Comparison of ENCODE assay signal across 8 cellular contexts in the genomic region with DNA sequence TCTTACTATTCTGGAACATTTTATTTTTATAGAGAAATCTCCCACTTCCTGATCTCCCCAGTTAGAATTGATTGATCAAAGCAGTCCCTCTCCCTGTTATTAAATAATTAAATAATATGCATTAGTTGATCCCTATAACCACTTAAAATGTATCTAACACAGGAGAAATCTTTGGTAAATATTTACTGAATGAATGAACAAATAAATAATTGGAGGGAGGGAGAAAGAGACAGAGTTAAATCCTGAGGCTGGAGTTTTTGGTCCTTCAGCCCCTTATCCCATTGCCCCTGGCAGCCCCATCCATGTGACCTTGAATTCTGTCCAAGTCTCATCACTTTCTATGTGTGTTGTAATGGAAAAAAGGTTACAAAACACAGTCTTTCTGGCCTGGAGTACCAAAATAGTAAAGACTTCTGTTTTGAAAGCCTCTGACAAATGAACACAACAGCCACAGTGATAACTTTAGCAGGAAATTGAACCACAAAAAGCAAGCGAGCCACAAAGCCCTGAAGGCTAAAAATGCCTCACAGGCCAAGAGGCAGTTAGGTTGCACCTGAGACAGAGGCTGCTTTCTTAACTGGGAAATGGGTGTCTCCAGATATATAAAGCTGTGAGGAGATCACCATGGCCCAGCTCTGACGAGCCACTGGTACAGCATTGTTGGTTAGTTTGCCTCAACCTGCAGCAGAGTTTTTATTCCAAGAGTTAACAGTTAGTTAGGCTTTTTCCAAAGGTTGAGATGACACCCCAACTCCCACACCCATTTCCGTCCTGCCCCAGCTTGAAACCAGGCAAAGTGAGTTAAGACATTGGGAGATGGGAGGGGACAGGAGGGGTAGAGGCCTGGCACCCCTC. TPM values are rescaled to one million over a fixed set of nuclear protein-coding genes. Genes with fewer than 3 reads are reported as not detected.
DNase-seq lines count a peak whose midpoint lies in the region; ATAC-seq and TF ChIP-seq lines count a peak whose summit lies in the region.

No MANE protein-coding gene starts in this region.

- H3K4me1 Mint-ChIP-seq in progenitor cell of endocrine pancreas (ENCODE audit: low read depth): peaks cover 9% of the 10 kb centered on the region

- no peak overlapping the region for H3K4me3 Mint-ChIP-seq in progenitor cell of endocrine pancreas (ENCODE audit: low read depth)

- no peaks in the 10 kb centered on the region for H3K4me1 ChIP-seq in mucosa of descending colon (ENCODE audit: low read depth)

- no peaks in the 10 kb centered on the region for H3K9me3 Mint-ChIP-seq in progenitor cell of endocrine pancreas (ENCODE audit: low read depth)

- intact Hi-C loops in mucosa of descending colon (cut with DNase I, micrococcal nuclease): no loop called here

- H3K4me3 ChIP-seq in mucosa of descending colon: no peak overlapping the region

- H3K36me3 Mint-ChIP-seq in progenitor cell of endocrine pancreas (ENCODE audit: insufficient read depth): no peaks in the 10 kb centered on the region

- no peaks in the 10 kb centered on the region for H3K36me3 ChIP-seq in mucosa of descending colon (ENCODE audit: low read depth)

- no peak for TF ChIP-seq CTCF in mucosa of descending colon (IDR thresholded peaks at IDR 0.05)
- TF ChIP-seq CTCF in progenitor cell of endocrine pancreas (IDR thresholded peaks at IDR 0.05; ENCODE audit: unreplicated experiment): no peak

- H3K27ac Mint-ChIP-seq in progenitor cell of endocrine pancreas: no peak overlapping the region

- peak; percentile 74 for ATAC-seq in GM19463 (IDR thresholded peaks at IDR 0.05; ENCODE audit: unreplicated experiment)
- peak; percentile 86 for ATAC-seq in HG03460 (IDR thresholded peaks at IDR 0.05; ENCODE audit: unreplicated experiment)
- ATAC-seq in mucosa of descending colon: peak; percentile 57

- no peaks in the 10 kb centered on the region for H3K27me3 Mint-ChIP-seq in progenitor cell of endocrine pancreas

- DNase-seq in EL (peak; percentile 65), mucosa of descending colon (no peak), HuH-7 (ENCODE audit: low spot score) (no peak), progenitor cell of endocrine pancreas (ENCODE audit: low spot score, unreplicated experiment) (no peak), ACHN (no peak)
- DNase-seq in activated T-cell treated with anti-CD3 and anti-CD28 coated beads, Interleukin-2, amount 50 U/mL, for 48 hours: peak; percentile 50 to 60

- H3K9me3 ChIP-seq in mucosa of descending colon: no peaks in the 10 kb centered on the region

- in situ Hi-C loops in ACHN (cut with HindIII; ENCODE audit: low pct_ligation_motif_present, low pct_unique_long_range_greater_than_20kb, low sequenced_read_pairs): no loop called here

RNA-seq across cellular contexts. Expression of gene NT5E, which starts 11.3 kb away (rescaled TPM):
- total RNA-seq in mucosa of descending colon: 10 to 100 TPM; 29.0 to 75.8 (median 29.7) TPM
- 31.9 and 38.2 TPM in 2 replicates for total RNA-seq in progenitor cell of endocrine pancreas

Comparison
In these comparisons a context has a peak if more than half of its experiments do, and no peak if none do; other contexts are left out.
1. DNase-seq: peak in EL (single experiment) and activated T-cell treated with anti-CD3 and anti-CD28 coated beads, Interleukin-2, amount 50 U/mL, for 48 hours (2 of 2); none in mucosa of descending colon (0 of 3), HuH-7 (single experiment), progenitor cell of endocrine pancreas (single experiment) and ACHN (single experiment).
2. Peak in every context shown above with its lines, with median percentiles within 50 percentile points of each other: ATAC-seq.